Comparison of ENCODE assay signal across 15 cellular contexts in the genomic region with DNA sequence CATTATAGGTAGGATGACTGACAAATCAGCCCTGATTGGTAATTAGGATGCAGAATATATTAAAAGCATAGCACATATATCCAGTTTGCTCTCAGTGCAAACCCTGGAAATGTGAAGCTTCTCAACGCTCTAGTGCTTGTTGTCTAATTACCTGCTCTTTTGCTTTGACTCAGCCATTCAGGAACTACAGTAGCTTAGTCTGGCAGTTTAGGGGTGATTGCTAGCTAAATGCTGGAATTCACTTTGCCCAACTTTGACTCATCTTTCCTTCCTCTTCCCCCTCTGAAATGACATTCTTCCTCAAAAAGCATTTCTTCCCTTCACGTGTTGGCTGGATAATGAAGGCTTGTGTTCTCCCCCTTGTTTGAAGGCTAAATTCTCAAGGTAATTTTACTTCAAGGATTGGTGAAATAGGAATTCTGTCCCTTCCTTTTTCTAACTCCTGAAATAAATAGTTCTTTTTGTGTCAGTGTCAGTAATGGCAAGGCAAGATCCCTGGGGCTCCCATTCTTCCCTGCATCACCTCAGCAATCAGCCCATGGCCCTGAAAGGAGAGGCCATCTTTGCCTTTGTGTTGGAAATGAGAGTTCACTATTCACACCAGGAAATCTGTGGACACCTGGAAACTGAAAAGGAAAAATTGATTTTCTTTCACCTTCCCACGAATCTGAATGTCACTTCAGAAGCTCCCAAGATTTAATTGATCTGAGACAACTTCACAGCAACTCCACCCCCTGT.
"Had no signal": no experiment of that assay in that cellular context is flagged by ENCODE, and none has a peak within 500 bp of the region (broad histone marks: within the 10 kb centered on the region; RNA-seq: fewer than 3 reads in every experiment).

No MANE protein-coding gene starts in this region.

- H3K4me3 ChIP-seq: esophagus muscularis mucosa, pancreas, upper lobe of right lung had no signal

- DNase-seq: activated CD4-positive, alpha-beta T cell treated with anti-CD3 and anti-CD28 coated beads, Interleukin-2, amount 50 U/mL, for 4 hours; activated CD4-positive, CD25-positive, alpha-beta regulatory T cell treated with anti-CD3 and anti-CD28 coated beads, Interleukin-2, amount 50 U/mL, for 72 hours; activated naive CD4-positive, alpha-beta T cell treated with anti-CD3 and anti-CD28 coated beads, Interleukin-2, amount 50 U/mL, for 16 hours; activated T-cell treated with anti-CD3 and anti-CD28 coated beads, Interleukin-2, amount 50 U/mL, for 1 hour; hypothalamus; islet precursor cell; left ventricle myocardium superior; mesenchymal stem cell; nephron progenitor cell; pancreas; stimulated activated CD4-positive, alpha-beta T cell treated with anti-CD3 and anti-CD28 coated beads, Interleukin-4, amount 100 ng/mL, for 1 hour; stimulated activated CD8-positive, alpha-beta memory T cell treated with anti-CD3 and anti-CD28 coated beads, Interleukin-4, amount 100 ng/mL, for 48 hours; stimulated activated naive CD8-positive, alpha-beta T cell treated with anti-CD3 and anti-CD28 coated beads, Interleukin-15, Interleukin-2, amounts not matched to agents 100 U/mL and 50 U/mL, for 24 hours; upper lobe of right lung had no signal

- H3K27ac ChIP-seq: esophagus muscularis mucosa, pancreas, upper lobe of right lung had no signal

- ATAC-seq: left ventricle myocardium superior; pancreas; stimulated activated naive CD8-positive, alpha-beta T cell treated with anti-CD3 and anti-CD28 coated beads, Interleukin-15, Interleukin-2, amounts not matched to agents 100 U/mL and 50 U/mL, for 24 hours; upper lobe of right lung had no signal

- FAIRE-seq: pancreas had no signal

- H3K36me3 ChIP-seq: esophagus muscularis mucosa, pancreas, upper lobe of right lung had no signal

- H3K4me1 ChIP-seq: esophagus muscularis mucosa, upper lobe of right lung had no signal

- H3K27me3 ChIP-seq: esophagus muscularis mucosa, pancreas, upper lobe of right lung had no signal

- H3K9me3 ChIP-seq: esophagus muscularis mucosa, pancreas, upper lobe of right lung had no signal
